ENCODE assay signal across 2 cellular contexts in the genomic region with DNA sequence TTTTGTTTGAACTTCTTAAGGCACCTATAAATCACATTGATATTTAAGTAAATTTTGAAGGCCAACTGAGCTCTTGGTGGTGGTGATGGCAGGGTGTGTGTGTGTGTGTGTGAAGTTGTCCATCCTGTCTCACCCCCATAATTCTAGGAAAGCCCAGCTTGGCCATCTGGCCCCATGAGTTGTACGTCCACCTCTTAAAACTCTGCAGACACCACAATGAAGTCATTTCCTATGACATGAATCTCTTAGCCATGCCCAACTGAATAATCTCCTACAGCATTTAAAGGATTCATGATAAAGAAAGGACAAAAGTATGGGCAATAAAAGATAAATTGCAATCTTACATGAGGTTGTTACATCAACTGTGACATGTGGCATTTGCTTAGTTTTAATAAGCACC.
TF ChIP-seq lines count a peak whose summit lies in the region.

No MANE protein-coding gene starts in this region.

TF ChIP-seq in IMR-90, 13 proteins besides CTCF, POLR2A, EP300 and RAD21:
- TF ChIP-seq, protein P1, sequence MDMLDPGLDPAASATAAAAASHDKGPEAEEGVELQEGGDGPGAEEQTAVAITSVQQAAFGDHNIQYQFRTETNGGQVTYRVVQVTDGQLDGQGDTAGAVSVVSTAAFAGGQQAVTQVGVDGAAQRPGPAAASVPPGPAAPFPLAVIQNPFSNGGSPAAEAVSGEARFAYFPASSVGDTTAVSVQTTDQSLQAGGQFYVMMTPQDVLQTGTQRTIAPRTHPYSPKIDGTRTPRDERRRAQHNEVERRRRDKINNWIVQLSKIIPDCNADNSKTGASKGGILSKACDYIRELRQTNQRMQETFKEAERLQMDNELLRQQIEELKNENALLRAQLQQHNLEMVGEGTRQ (IDR thresholded peaks at IDR 0.05; ENCODE audit: low read depth, low read length), result no peak
- TF ChIP-seq MXI1 (IDR thresholded peaks at IDR 0.05; ENCODE audit: borderline replicate concordance, low read depth, low read length) (no peak), CEBPB (IDR thresholded peaks at IDR 0.05; ENCODE audit: low read depth, low read length) (no peak), BHLHE40 (IDR thresholded peaks at IDR 0.05; ENCODE audit: low read depth, low read length) (no peak), CHD1 (IDR thresholded peaks at IDR 0.05; ENCODE audit: low read depth, low read length) (no peak), RFX5 (IDR thresholded peaks at IDR 0.05; ENCODE audit: low read depth, low read length) (no peak), NFE2L2 (IDR thresholded peaks at IDR 0.05; ENCODE audit: low read depth, low read length) (no peak), RCOR1 (IDR thresholded peaks at IDR 0.05; ENCODE audit: insufficient replicate concordance, low read length) (no peak), MAFK (IDR thresholded peaks at IDR 0.05; ENCODE audit: low read depth, low read length) (no peak), SMC3 (IDR thresholded peaks at IDR 0.05; ENCODE audit: low read depth, low read length) (no peak), FOS (IDR thresholded peaks at IDR 0.05; ENCODE audit: low read depth, low read length) (no peak), MAZ (IDR thresholded peaks at IDR 0.05; ENCODE audit: borderline replicate concordance, low read depth, low read length) (no peak)
- TF ChIP-seq, protein P2, sequence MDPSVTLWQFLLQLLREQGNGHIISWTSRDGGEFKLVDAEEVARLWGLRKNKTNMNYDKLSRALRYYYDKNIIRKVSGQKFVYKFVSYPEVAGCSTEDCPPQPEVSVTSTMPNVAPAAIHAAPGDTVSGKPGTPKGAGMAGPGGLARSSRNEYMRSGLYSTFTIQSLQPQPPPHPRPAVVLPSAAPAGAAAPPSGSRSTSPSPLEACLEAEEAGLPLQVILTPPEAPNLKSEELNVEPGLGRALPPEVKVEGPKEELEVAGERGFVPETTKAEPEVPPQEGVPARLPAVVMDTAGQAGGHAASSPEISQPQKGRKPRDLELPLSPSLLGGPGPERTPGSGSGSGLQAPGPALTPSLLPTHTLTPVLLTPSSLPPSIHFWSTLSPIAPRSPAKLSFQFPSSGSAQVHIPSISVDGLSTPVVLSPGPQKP (IDR thresholded peaks at IDR 0.05; ENCODE audit: borderline replicate concordance, low read depth, low read length), result no peak

TF ChIP-seq in GM12878, 131 proteins besides CTCF, POLR2A, EP300 and RAD21:
- TF ChIP-seq, protein P3, sequence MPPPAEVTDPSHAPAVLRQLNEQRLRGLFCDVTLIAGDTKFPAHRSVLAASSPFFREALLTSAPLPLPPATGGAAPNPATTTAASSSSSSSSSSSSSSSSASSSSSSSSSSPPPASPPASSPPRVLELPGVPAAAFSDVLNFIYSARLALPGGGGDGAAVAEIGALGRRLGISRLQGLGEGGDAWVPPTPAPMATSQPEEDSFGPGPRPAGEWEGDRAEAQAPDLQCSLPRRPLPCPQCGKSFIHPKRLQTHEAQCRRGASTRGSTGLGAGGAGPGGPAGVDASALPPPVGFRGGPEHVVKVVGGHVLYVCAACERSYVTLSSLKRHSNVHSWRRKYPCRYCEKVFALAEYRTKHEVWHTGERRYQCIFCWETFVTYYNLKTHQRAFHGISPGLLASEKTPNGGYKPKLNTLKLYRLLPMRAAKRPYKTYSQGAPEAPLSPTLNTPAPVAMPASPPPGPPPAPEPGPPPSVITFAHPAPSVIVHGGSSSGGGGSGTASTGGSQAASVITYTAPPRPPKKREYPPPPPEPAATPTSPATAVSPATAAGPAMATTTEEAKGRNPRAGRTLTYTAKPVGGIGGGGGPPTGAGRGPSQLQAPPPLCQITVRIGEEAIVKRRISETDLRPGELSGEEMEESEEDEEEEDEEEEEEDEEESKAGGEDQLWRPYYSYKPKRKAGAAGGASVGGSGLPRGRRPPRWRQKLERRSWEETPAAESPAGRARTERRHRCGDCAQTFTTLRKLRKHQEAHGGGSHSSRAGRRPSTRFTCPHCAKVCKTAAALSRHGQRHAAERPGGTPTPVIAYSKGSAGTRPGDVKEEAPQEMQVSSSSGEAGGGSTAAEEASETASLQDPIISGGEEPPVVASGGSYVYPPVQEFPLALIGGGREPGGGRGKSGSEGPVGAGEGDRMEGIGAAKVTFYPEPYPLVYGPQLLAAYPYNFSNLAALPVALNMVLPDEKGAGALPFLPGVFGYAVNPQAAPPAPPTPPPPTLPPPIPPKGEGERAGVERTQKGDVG (CRISPR knock-in tag; IDR thresholded peaks at IDR 0.05), result no peak
- TF ChIP-seq BMI1 (IDR thresholded peaks at IDR 0.05; ENCODE audit: borderline replicate concordance) (no peak), FOXK2 (IDR thresholded peaks at IDR 0.05) (no peak), RBBP5 (conservative IDR thresholded peaks at IDR 0.05) (no peak), ZBED1 (IDR thresholded peaks at IDR 0.05; ENCODE audit: borderline replicate concordance) (no peak), CHD2 (IDR thresholded peaks at IDR 0.05; ENCODE audit: borderline replicate concordance, low read depth, low read length) (no peak), SMC3 (IDR thresholded peaks at IDR 0.05; ENCODE audit: borderline replicate concordance, low read length) (no peak), RFX5 (IDR thresholded peaks at IDR 0.05; ENCODE audit: low read depth, low read length) (no peak), GABPA (IDR thresholded peaks at IDR 0.05; ENCODE audit: low read depth) (no peak), SMAD1 (IDR thresholded peaks at IDR 0.05; ENCODE audit: low read depth, partially characterized antibody) (no peak), EED (IDR thresholded peaks at IDR 0.05; ENCODE audit: low read depth) (no peak), NFIC (IDR thresholded peaks at IDR 0.05; ENCODE audit: low read depth, low read length) (no peak), ASH2L (IDR thresholded peaks at IDR 0.05; ENCODE audit: borderline replicate concordance, low read depth) (no peak), IRF4 (IDR thresholded peaks at IDR 0.05; ENCODE audit: low read depth, low read length) (no peak)
- TF ChIP-seq, protein P4, sequence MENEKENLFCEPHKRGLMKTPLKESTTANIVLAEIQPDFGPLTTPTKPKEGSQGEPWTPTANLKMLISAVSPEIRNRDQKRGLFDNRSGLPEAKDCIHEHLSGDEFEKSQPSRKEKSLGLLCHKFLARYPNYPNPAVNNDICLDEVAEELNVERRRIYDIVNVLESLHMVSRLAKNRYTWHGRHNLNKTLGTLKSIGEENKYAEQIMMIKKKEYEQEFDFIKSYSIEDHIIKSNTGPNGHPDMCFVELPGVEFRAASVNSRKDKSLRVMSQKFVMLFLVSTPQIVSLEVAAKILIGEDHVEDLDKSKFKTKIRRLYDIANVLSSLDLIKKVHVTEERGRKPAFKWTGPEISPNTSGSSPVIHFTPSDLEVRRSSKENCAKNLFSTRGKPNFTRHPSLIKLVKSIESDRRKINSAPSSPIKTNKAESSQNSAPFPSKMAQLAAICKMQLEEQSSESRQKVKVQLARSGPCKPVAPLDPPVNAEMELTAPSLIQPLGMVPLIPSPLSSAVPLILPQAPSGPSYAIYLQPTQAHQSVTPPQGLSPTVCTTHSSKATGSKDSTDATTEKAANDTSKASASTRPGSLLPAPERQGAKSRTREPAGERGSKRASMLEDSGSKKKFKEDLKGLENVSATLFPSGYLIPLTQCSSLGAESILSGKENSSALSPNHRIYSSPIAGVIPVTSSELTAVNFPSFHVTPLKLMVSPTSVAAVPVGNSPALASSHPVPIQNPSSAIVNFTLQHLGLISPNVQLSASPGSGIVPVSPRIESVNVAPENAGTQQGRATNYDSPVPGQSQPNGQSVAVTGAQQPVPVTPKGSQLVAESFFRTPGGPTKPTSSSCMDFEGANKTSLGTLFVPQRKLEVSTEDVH (IDR thresholded peaks at IDR 0.05; ENCODE audit: low read depth, partially characterized antibody), result no peak
- TF ChIP-seq, protein P5, sequence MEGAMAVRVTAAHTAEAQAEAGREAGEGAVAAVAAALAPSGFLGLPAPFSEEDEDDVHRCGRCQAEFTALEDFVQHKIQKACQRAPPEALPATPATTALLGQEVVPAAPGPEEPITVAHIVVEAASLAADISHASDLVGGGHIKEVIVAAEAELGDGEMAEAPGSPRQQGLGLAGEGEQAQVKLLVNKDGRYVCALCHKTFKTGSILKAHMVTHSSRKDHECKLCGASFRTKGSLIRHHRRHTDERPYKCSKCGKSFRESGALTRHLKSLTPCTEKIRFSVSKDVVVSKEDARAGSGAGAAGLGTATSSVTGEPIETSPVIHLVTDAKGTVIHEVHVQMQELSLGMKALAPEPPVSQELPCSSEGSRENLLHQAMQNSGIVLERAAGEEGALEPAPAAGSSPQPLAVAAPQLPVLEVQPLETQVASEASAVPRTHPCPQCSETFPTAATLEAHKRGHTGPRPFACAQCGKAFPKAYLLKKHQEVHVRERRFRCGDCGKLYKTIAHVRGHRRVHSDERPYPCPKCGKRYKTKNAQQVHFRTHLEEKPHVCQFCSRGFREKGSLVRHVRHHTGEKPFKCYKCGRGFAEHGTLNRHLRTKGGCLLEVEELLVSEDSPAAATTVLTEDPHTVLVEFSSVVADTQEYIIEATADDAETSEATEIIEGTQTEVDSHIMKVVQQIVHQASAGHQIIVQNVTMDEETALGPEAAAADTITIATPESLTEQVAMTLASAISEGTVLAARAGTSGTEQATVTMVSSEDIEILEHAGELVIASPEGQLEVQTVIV (IDR thresholded peaks at IDR 0.05; ENCODE audit: borderline replicate concordance, partially characterized antibody), result no peak
- TF ChIP-seq, protein P6, sequence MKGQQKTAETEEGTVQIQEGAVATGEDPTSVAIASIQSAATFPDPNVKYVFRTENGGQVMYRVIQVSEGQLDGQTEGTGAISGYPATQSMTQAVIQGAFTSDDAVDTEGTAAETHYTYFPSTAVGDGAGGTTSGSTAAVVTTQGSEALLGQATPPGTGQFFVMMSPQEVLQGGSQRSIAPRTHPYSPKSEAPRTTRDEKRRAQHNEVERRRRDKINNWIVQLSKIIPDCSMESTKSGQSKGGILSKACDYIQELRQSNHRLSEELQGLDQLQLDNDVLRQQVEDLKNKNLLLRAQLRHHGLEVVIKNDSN (IDR thresholded peaks at IDR 0.05; ENCODE audit: borderline replicate concordance, extremely low read length, insufficient read depth, low read depth, low read length), result no peak
- TF ChIP-seq, protein P7, sequence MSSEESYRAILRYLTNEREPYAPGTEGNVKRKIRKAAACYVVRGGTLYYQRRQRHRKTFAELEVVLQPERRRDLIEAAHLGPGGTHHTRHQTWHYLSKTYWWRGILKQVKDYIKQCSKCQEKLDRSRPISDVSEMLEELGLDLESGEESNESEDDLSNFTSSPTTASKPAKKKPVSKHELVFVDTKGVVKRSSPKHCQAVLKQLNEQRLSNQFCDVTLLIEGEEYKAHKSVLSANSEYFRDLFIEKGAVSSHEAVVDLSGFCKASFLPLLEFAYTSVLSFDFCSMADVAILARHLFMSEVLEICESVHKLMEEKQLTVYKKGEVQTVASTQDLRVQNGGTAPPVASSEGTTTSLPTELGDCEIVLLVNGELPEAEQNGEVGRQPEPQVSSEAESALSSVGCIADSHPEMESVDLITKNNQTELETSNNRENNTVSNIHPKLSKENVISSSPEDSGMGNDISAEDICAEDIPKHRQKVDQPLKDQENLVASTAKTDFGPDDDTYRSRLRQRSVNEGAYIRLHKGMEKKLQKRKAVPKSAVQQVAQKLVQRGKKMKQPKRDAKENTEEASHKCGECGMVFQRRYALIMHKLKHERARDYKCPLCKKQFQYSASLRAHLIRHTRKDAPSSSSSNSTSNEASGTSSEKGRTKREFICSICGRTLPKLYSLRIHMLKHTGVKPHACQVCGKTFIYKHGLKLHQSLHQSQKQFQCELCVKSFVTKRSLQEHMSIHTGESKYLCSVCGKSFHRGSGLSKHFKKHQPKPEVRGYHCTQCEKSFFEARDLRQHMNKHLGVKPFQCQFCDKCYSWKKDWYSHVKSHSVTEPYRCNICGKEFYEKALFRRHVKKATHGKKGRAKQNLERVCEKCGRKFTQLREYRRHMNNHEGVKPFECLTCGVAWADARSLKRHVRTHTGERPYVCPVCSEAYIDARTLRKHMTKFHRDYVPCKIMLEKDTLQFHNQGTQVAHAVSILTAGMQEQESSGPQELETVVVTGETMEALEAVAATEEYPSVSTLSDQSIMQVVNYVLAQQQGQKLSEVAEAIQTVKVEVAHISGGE (CRISPR knock-in tag; IDR thresholded peaks at IDR 0.05), result no peak
- TF ChIP-seq, protein P8, sequence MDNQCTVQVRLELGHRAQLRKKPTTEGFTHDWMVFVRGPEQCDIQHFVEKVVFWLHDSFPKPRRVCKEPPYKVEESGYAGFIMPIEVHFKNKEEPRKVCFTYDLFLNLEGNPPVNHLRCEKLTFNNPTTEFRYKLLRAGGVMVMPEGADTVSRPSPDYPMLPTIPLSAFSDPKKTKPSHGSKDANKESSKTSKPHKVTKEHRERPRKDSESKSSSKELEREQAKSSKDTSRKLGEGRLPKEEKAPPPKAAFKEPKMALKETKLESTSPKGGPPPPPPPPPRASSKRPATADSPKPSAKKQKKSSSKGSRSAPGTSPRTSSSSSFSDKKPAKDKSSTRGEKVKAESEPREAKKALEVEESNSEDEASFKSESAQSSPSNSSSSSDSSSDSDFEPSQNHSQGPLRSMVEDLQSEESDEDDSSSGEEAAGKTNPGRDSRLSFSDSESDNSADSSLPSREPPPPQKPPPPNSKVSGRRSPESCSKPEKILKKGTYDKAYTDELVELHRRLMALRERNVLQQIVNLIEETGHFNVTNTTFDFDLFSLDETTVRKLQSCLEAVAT (IDR thresholded peaks at IDR 0.05), result no peak
- TF ChIP-seq, protein P9, sequence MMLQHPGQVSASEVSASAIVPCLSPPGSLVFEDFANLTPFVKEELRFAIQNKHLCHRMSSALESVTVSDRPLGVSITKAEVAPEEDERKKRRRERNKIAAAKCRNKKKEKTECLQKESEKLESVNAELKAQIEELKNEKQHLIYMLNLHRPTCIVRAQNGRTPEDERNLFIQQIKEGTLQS (IDR thresholded peaks at IDR 0.05; ENCODE audit: borderline replicate concordance, extremely low read depth, low read depth, low read length), result no peak
